In genomic region chr1:4868521-4868920, GRCh38 we compare ENCODE assay signal across 8 cellular contexts.
"Had no signal": no experiment of that assay in that cellular context is flagged by ENCODE, and none has a peak within 500 bp of the region (broad histone marks: within the 10 kb centered on the region; RNA-seq: fewer than 3 reads in every experiment).

No MANE protein-coding gene starts in this region.

- H3K36me3 ChIP-seq: HAP-1 had no signal

- H3K4me3 ChIP-seq: GM23248, HAP-1, K562 had no signal

- FAIRE-seq: HTR-8/SVneo, K562 had no signal

- H3K27ac Mint-ChIP-seq: HFFc6 had no signal

- H3K27ac ChIP-seq: GM23248 had no signal

- H3K4me3 Mint-ChIP-seq: HFFc6 had no signal

- DNase-seq: GM23248, GOT3, H7, HFFc6, IMR-90 had no signal

- H2AFZ ChIP-seq: GM23248 had no signal

- H3K9ac ChIP-seq: GM23248 had no signal

- H3K9me3 ChIP-seq: HAP-1 had no signal
